ENCODE assay signal across 8 cellular contexts in the genomic region with DNA sequence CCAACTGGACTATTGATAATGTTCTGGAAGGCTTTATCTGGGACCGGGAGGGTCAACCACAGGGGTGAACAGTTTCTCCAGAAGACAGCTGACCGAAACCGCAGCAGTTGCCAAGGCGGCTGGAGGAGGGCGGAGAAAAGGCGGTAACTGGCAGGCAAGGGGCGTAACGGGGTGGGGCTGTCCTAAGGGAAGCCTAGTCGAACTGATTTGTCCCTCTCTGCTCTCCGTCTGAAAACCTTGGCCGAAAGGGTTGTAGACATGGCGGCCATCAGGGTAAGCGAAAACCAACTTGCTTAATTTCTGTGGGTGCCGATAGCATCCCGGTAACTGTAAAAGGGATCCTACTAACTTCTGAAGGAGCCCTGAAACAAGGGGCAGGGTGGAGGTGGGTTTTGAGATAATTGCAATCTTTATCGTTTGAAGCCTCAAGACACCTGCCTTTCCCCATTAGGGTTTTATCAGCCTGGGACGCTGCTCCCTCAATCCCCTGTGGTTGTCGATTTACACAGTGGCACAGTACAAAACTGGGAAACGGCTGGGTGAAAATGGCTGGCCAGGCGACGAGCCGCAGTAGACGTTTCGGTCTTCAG. TPM values are rescaled to one million over a fixed set of nuclear protein-coding genes. Genes with fewer than 3 reads are reported as not detected.
A peak's percentile ranks its signal among the peaks of the same experiment; 100 is the strongest.
DNase-seq lines count a peak whose midpoint lies in the region; ATAC-seq and TF ChIP-seq lines count a peak whose summit lies in the region.

A gene with protein sequence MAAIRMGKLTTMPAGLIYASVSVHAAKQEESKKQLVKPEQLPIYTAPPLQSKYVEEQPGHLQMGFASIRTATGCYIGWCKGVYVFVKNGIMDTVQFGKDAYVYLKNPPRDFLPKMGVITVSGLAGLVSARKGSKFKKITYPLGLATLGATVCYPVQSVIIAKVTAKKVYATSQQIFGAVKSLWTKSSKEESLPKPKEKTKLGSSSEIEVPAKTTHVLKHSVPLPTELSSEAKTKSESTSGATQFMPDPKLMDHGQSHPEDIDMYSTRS (plus strand): TSS at position 223 of the 590 bp plus-strand sequence. CDS start 36 bp downstream, at position 259.

- H3K27me3 ChIP-seq in DOHH2 (ENCODE audit: control insufficient read depth, low read length) (no peaks in the 10 kb centered on the region), GM23338 (ENCODE audit: insufficient read depth) (no peaks in the 10 kb centered on the region), RWPE2 (ENCODE audit: insufficient read depth, poor library complexity, severe bottlenecking) (no peaks in the 10 kb centered on the region)

- H4K20me1 ChIP-seq in DOHH2 (ENCODE audit: control insufficient read depth, insufficient read depth, low read depth, low read length) (no peaks in the 10 kb centered on the region), GM23338 (replicated peaks; ENCODE audit: insufficient read depth) (no peaks in the 10 kb centered on the region)

- peak within 1 kb of the TSS; percentile 84 for H3K4me3 ChIP-seq in DOHH2 (ENCODE audit: low read length)
- H3K4me3 ChIP-seq in GM23338: peak within 1 kb of the TSS; percentile 83
- H3K4me3 ChIP-seq in LNCaP clone FGC (ENCODE audit: low read depth, low read length): peak within 1 kb of the TSS; percentile 85
- peak within 1 kb of the TSS; percentile 79 for H3K4me3 ChIP-seq in RWPE2 (ENCODE audit: severe bottlenecking)

- ATAC-seq in GM23338 (peak; percentile 99), RWPE2 (ENCODE audit: low read depth) (peak; percentile 89)

- H3K4me2 ChIP-seq in DOHH2 (ENCODE audit: low read length) (peak within 1 kb of the TSS; percentile 58), GM23338 (peak within 1 kb of the TSS; percentile 80)

- H3K9me3 Mint-ChIP-seq in GM23338 (no peaks in the 10 kb centered on the region), nephron progenitor cell (peaks cover 47% of the 10 kb centered on the region)
- H3K9me3 Mint-ChIP-seq in activated T-helper 2 cell treated with anti-CD3 and anti-CD28 coated beads, Interferon-gamma antibody, Interleukin-2, Interleukin-4, amounts not matched to agents 10 μg/mL and 5 μg/mL and 100 μg/mL, durations not matched to agents 14 hours and 24 hours and 36 hours: no peaks in the 10 kb centered on the region
- H3K9me3 Mint-ChIP-seq in stimulated activated naive CD8-positive, alpha-beta T cell treated with anti-CD3 and anti-CD28 coated beads, Interleukin-15, Interleukin-2, amounts not matched to agents 100 ng/mL and 50 ng/mL, for 24 hours: no peaks in the 10 kb centered on the region

- H3K4me1 Mint-ChIP-seq in GM23338: no peaks in the 10 kb centered on the region
- peaks cover 5% of the 10 kb centered on the region for H3K4me1 Mint-ChIP-seq in activated T-helper 2 cell treated with anti-CD3 and anti-CD28 coated beads, Interferon-gamma antibody, Interleukin-2, Interleukin-4, amounts not matched to agents 10 μg/mL and 5 μg/mL and 100 μg/mL, durations not matched to agents 14 hours and 24 hours and 36 hours (ENCODE audit: low read depth)
- peaks cover 12% of the 10 kb centered on the region for H3K4me1 Mint-ChIP-seq in nephron progenitor cell
- peaks cover 20% of the 10 kb centered on the region for H3K4me1 Mint-ChIP-seq in stimulated activated naive CD8-positive, alpha-beta T cell treated with anti-CD3 and anti-CD28 coated beads, Interleukin-15, Interleukin-2, amounts not matched to agents 100 ng/mL and 50 ng/mL, for 24 hours (ENCODE audit: low read depth)

- H3K9me2 ChIP-seq in DOHH2 (replicated peaks; ENCODE audit: control insufficient read depth, low read length) (no peaks in the 10 kb centered on the region), GM23338 (ENCODE audit: insufficient read depth) (no peaks in the 10 kb centered on the region)

- H3K36me3 ChIP-seq in DOHH2 (ENCODE audit: control insufficient read depth, low read length): no peaks in the 10 kb centered on the region
- no peaks in the 10 kb centered on the region for H3K36me3 ChIP-seq in GM23338 (ENCODE audit: insufficient read depth)
- no peaks in the 10 kb centered on the region; the same call in 1 of the 2 replicates for H3K36me3 ChIP-seq in RWPE2 (ENCODE audit: low read depth)

- H3F3A ChIP-seq in DOHH2 (ENCODE audit: control insufficient read depth, insufficient read depth) (no peaks in the 10 kb centered on the region), GM23338 (replicated peaks; ENCODE audit: low read depth) (no peaks in the 10 kb centered on the region)

- H3K79me2 ChIP-seq in DOHH2 (ENCODE audit: control insufficient read depth, low read length): peaks cover 39% of the 10 kb centered on the region
- peaks cover 28% of the 10 kb centered on the region for H3K79me2 ChIP-seq in GM23338 (replicated peaks; ENCODE audit: insufficient read depth)

- H3K27me3 Mint-ChIP-seq in GM23338 (ENCODE audit: insufficient read depth, low read depth, poor library complexity): no peaks in the 10 kb centered on the region
- H3K27me3 Mint-ChIP-seq in activated T-helper 2 cell treated with anti-CD3 and anti-CD28 coated beads, Interferon-gamma antibody, Interleukin-2, Interleukin-4, amounts not matched to agents 10 μg/mL and 5 μg/mL and 100 μg/mL, durations not matched to agents 14 hours and 24 hours and 36 hours (ENCODE audit: low read depth): no peaks in the 10 kb centered on the region
- H3K27me3 Mint-ChIP-seq in nephron progenitor cell (ENCODE audit: low read depth, poor library complexity): peaks cover 5% of the 10 kb centered on the region
- H3K27me3 Mint-ChIP-seq in stimulated activated naive CD8-positive, alpha-beta T cell treated with anti-CD3 and anti-CD28 coated beads, Interleukin-15, Interleukin-2, amounts not matched to agents 100 ng/mL and 50 ng/mL, for 24 hours: no peaks in the 10 kb centered on the region

- peak within 1 kb of the TSS; percentile 88 for H2AFZ ChIP-seq in GM23338

- H3K9me3 ChIP-seq in DOHH2 (ENCODE audit: control insufficient read depth, insufficient read depth, low read length): no peaks in the 10 kb centered on the region
- H3K9me3 ChIP-seq in RWPE2 (ENCODE audit: severe bottlenecking): no peaks in the 10 kb centered on the region

- no peak for TF ChIP-seq CTCF in DOHH2 (IDR thresholded peaks at IDR 0.05; ENCODE audit: low read depth, low read length, poor library complexity, severe bottlenecking)
- no peak for TF ChIP-seq CTCF in GM23338 (conservative IDR thresholded peaks at IDR 0.05; ENCODE audit: low read depth in 2 of 2)
- TF ChIP-seq CTCF in LNCaP clone FGC (IDR thresholded peaks at IDR 0.05; ENCODE audit: control insufficient read depth, extremely low read depth, insufficient read depth): no peak
- TF ChIP-seq CTCF in RWPE2 (IDR thresholded peaks at IDR 0.05; ENCODE audit: poor library complexity, severe bottlenecking): no peak
- TF ChIP-seq CTCF in nephron progenitor cell (IDR thresholded peaks at IDR 0.05): no peak

- H3K27ac ChIP-seq in DOHH2 (ENCODE audit: low read depth, low read length) (peak within 1 kb of the TSS; percentile 59), GM23338 (ENCODE audit: low read depth) (0 out of 2 replicates have a peak within 1 kb of the TSS, but pooled peaks have one; percentile 59), RWPE2 (ENCODE audit: poor library complexity, severe bottlenecking) (no peak within 1 kb of the TSS)

- H3K4me1 ChIP-seq in DOHH2 (ENCODE audit: control insufficient read depth, low read length) (peaks cover 4% of the 10 kb centered on the region), GM23338 (ENCODE audit: insufficient read depth) (no peaks in the 10 kb centered on the region), RWPE2 (ENCODE audit: insufficient read depth, poor library complexity, severe bottlenecking) (no peaks in the 10 kb centered on the region)

- DNase-seq in GM23338 (ENCODE audit: low spot score): peak; percentile 88
- peak; percentile 76 for DNase-seq in LNCaP clone FGC (ENCODE audit: low read depth)
- DNase-seq in RWPE2 (ENCODE audit: low spot score): peak; percentile 85
- DNase-seq in activated T-helper 2 cell treated with anti-CD3 and anti-CD28 coated beads, Interferon-gamma antibody, Interleukin-2, Interleukin-4, amounts not matched to agents 10 μg/mL and 5 μg/mL and 100 μg/mL, durations not matched to agents 14 hours and 24 hours and 36 hours (ENCODE audit: low spot score): peak; percentile 75
- DNase-seq in fibroblast of the conjunctiva (ENCODE audit: low read depth): peak; percentile 78
- peak; percentile 80 for DNase-seq in nephron progenitor cell

- H3K4me3 Mint-ChIP-seq in GM23338 (peak within 1 kb of the TSS; percentile 86), nephron progenitor cell (peak within 1 kb of the TSS; percentile 92)
- H3K4me3 Mint-ChIP-seq in activated T-helper 2 cell treated with anti-CD3 and anti-CD28 coated beads, Interferon-gamma antibody, Interleukin-2, Interleukin-4, amounts not matched to agents 10 μg/mL and 5 μg/mL and 100 μg/mL, durations not matched to agents 14 hours and 24 hours and 36 hours (ENCODE audit: low read depth): peak within 1 kb of the TSS; percentile 87
- H3K4me3 Mint-ChIP-seq in stimulated activated naive CD8-positive, alpha-beta T cell treated with anti-CD3 and anti-CD28 coated beads, Interleukin-15, Interleukin-2, amounts not matched to agents 100 ng/mL and 50 ng/mL, for 24 hours: peak within 1 kb of the TSS; percentile 87

- intact Hi-C loops in activated T-helper 2 cell treated with anti-CD3 and anti-CD28 coated beads, Interferon-gamma antibody, Interleukin-2, Interleukin-4, amounts not matched to agents 10 μg/mL and 5 μg/mL and 100 μg/mL, durations not matched to agents 14 hours and 24 hours and 36 hours (cut with micrococcal nuclease): no loop called here

- H3K36me3 Mint-ChIP-seq in GM23338 (ENCODE audit: low read depth) (no peaks in the 10 kb centered on the region; the same call in 1 of the 3 replicates), nephron progenitor cell (ENCODE audit: low read depth) (peaks cover 13% of the 10 kb centered on the region)
- H3K36me3 Mint-ChIP-seq in activated T-helper 2 cell treated with anti-CD3 and anti-CD28 coated beads, Interferon-gamma antibody, Interleukin-2, Interleukin-4, amounts not matched to agents 10 μg/mL and 5 μg/mL and 100 μg/mL, durations not matched to agents 14 hours and 24 hours and 36 hours (ENCODE audit: low read depth): no peaks in the 10 kb centered on the region
- H3K36me3 Mint-ChIP-seq in stimulated activated naive CD8-positive, alpha-beta T cell treated with anti-CD3 and anti-CD28 coated beads, Interleukin-15, Interleukin-2, amounts not matched to agents 100 ng/mL and 50 ng/mL, for 24 hours (ENCODE audit: low read depth): no peaks in the 10 kb centered on the region

- peak within 1 kb of the TSS; percentile 88 for H3K27ac Mint-ChIP-seq in GM23338
- H3K27ac Mint-ChIP-seq in activated T-helper 2 cell treated with anti-CD3 and anti-CD28 coated beads, Interferon-gamma antibody, Interleukin-2, Interleukin-4, amounts not matched to agents 10 μg/mL and 5 μg/mL and 100 μg/mL, durations not matched to agents 14 hours and 24 hours and 36 hours: peak within 1 kb of the TSS; percentile 76
- H3K27ac Mint-ChIP-seq in nephron progenitor cell: no peak within 1 kb of the TSS
- peak within 1 kb of the TSS; percentile 63 for H3K27ac Mint-ChIP-seq in stimulated activated naive CD8-positive, alpha-beta T cell treated with anti-CD3 and anti-CD28 coated beads, Interleukin-15, Interleukin-2, amounts not matched to agents 100 ng/mL and 50 ng/mL, for 24 hours

RNA-seq across cellular contexts. Expression of the gene that starts here (rescaled TPM):
- 7.5 and 10.4 TPM in 2 replicates for total RNA-seq in GM23338 (2014; rRNA removed; shearing (Covaris generic))
- polyA plus RNA-seq in GM23338 (2016; fragmentation: Nextera tagmentation; extraction: Ambion mirVana): 11.0 and 11.1 TPM in 2 replicates
- total RNA-seq in activated T-helper 2 cell treated with anti-CD3 and anti-CD28 coated beads, Interferon-gamma antibody, Interleukin-2, Interleukin-4, amounts not matched to agents 10 μg/mL and 5 μg/mL and 100 μg/mL, durations not matched to agents 14 hours and 24 hours and 36 hours: 19.9 and 20.0 TPM in 2 replicates
